ENCODE assay signal across 7 cellular contexts in the genomic region with DNA sequence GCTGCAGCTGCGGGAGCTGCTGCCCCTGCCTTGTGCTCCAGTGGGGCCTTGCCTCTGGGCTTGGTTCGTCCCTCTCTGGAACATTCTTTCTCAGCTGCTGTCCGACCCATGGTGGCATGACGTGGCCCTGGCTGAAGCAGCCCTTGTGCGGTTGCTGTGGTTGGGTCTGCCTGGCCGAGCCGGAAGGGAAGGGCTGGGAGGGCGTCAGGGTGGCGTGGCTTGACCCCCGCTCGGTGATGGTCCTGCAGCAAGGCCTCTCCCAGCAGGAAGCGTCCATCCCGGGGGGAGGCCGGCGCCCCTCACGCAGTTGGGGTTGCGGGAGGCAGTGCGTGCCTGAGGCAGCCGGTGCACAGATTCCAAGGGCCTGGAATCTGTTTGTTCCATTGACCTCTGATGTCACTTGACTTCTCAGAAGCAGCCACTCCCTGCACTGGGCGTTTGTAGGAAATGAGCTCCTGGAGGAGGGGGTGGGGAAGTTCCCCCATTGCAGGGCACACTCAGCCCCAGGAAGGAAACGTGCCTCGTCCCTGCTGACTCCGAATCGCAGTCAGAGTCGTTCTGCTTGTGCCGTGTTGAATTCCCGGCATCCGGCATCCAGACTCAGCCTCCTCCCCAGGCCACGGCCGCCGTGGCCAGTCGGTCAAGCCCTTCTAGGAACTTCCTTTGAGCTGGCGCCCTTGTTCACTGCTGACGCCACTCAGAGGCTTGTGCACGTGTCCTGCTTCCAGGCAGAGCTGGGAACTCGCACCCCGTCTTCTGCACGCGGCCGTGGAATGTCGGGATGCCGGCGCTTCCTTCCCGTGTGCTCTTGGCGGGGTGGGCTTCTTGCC. TPM values are rescaled to one million over a fixed set of nuclear protein-coding genes. Genes with fewer than 3 reads are reported as not detected.
DNase-seq lines count a peak whose midpoint lies in the region; ATAC-seq lines count a peak whose summit lies in the region.
"Had no signal": no experiment of that assay in that cellular context is flagged by ENCODE, and none has a peak within 500 bp of the region (broad histone marks: within the 10 kb centered on the region; RNA-seq: fewer than 3 reads in every experiment).

No MANE protein-coding gene starts in this region.

- H3K36me3 Mint-ChIP-seq in activated CD4-positive, alpha-beta memory T cell treated with anti-CD3 and anti-CD28 coated beads for 36 hours = peaks cover 3% of the 10 kb centered on the region
- H3K36me3 Mint-ChIP-seq in activated CD4-positive, alpha-beta memory T cell treated with anti-CD3 and anti-CD28 coated beads, Interleukin-2, amount 10 ng/mL, durations not matched to agents 7 days and 5 days (ENCODE audit: low read depth) = no peaks in the 10 kb centered on the region
- peaks cover 17% of the 10 kb centered on the region in 2 donors for H3K36me3 Mint-ChIP-seq in stimulated activated naive B cell treated with anti-CD40 and anti-IgM and Interleukin-4, amounts not matched to agents 10 μg/mL and 1 μg/mL and 100 μg/mL, for 72 hours
- H3K36me3 Mint-ChIP-seq: CD4-positive, alpha-beta memory T cell had no signal

- POLR2A ChIA-PET in activated CD4-positive, alpha-beta memory T cell treated with anti-CD3 and anti-CD28 coated beads for 36 hours (lab: Charles Lee) = interaction anchor here (1.0 to 1.9 kb wide), 2 partner anchors 10 to 12 kb away, joined by 3 to 8 read pairs; a partner anchor contains a TSS
- POLR2A ChIA-PET in activated CD4-positive, alpha-beta memory T cell treated with anti-CD3 and anti-CD28 coated beads, Interleukin-2, amount 10 ng/mL, durations not matched to agents 7 days and 5 days (lab: Charles Lee) = interaction anchor here (0.8 to 1.2 kb wide), 2 partner anchors 25 to 59 kb away, joined by 3 read pairs; a partner anchor contains a TSS

- H3K27ac Mint-ChIP-seq in activated CD4-positive, alpha-beta memory T cell treated with anti-CD3 and anti-CD28 coated beads for 36 hours = peak overlapping the region; percentile 69
- H3K27ac Mint-ChIP-seq in activated CD4-positive, alpha-beta memory T cell treated with anti-CD3 and anti-CD28 coated beads, Interleukin-2, amount 10 ng/mL, durations not matched to agents 7 days and 5 days = no peak overlapping the region
- peak overlapping the region; percentile 65 for H3K27ac Mint-ChIP-seq in stimulated activated naive B cell treated with anti-CD40 and anti-IgM and Interleukin-4, amounts not matched to agents 10 μg/mL and 1 μg/mL and 100 μg/mL, for 72 hours
- H3K27ac Mint-ChIP-seq: CD4-positive, alpha-beta memory T cell had no signal

- no peaks in the 10 kb centered on the region for H3K27me3 Mint-ChIP-seq in activated CD4-positive, alpha-beta memory T cell treated with anti-CD3 and anti-CD28 coated beads for 36 hours
- no peaks in the 10 kb centered on the region for H3K27me3 Mint-ChIP-seq in activated CD4-positive, alpha-beta memory T cell treated with anti-CD3 and anti-CD28 coated beads, Interleukin-2, amount 10 ng/mL, durations not matched to agents 7 days and 5 days
- H3K27me3 Mint-ChIP-seq in stimulated activated naive B cell treated with anti-CD40 and anti-IgM and Interleukin-4, amounts not matched to agents 10 μg/mL and 1 μg/mL and 100 μg/mL, for 72 hours = no peaks in the 10 kb centered on the region
- H3K27me3 Mint-ChIP-seq: CD4-positive, alpha-beta memory T cell had no signal

- peak; percentile 81 for DNase-seq in activated CD4-positive, alpha-beta memory T cell treated with anti-CD3 and anti-CD28 coated beads for 36 hours
- DNase-seq in activated CD4-positive, alpha-beta memory T cell treated with anti-CD3 and anti-CD28 coated beads, Interleukin-2, amount 10 ng/mL, durations not matched to agents 7 days and 5 days = no peak
- DNase-seq in left ventricle myocardium superior (peak; percentile 81), SKM-1 treated with dmso at 0.1 percent for 144 hours (lab: John Stamatoyannopoulos, UW; ENCODE audit: unreplicated experiment) (no peak)
- DNase-seq in stimulated activated naive B cell treated with anti-CD40 and anti-IgM and Interleukin-4, amounts not matched to agents 10 μg/mL and 1 μg/mL and 100 μg/mL, for 72 hours = no peak

- intact Hi-C loops in activated CD4-positive, alpha-beta memory T cell treated with anti-CD3 and anti-CD28 coated beads for 36 hours (cut with micrococcal nuclease) = no loop called here
- intact Hi-C loops in left ventricle myocardium superior (cut with micrococcal nuclease) = no loop called here

- CTCF ChIA-PET in activated CD4-positive, alpha-beta memory T cell treated with anti-CD3 and anti-CD28 coated beads for 36 hours (lab: Charles Lee) = interaction anchor here (0.6 to 1.5 kb wide), 4 partner anchors 12 to 64 kb away, joined by 3 to 5 read pairs (median 3); a partner anchor contains a TSS
- CTCF ChIA-PET in activated CD4-positive, alpha-beta memory T cell treated with anti-CD3 and anti-CD28 coated beads, Interleukin-2, amount 10 ng/mL, durations not matched to agents 7 days and 5 days (lab: Charles Lee) = no interaction called here

- H3K9me3 Mint-ChIP-seq in activated CD4-positive, alpha-beta memory T cell treated with anti-CD3 and anti-CD28 coated beads for 36 hours = no peaks in the 10 kb centered on the region
- no peaks in the 10 kb centered on the region for H3K9me3 Mint-ChIP-seq in activated CD4-positive, alpha-beta memory T cell treated with anti-CD3 and anti-CD28 coated beads, Interleukin-2, amount 10 ng/mL, durations not matched to agents 7 days and 5 days
- H3K9me3 Mint-ChIP-seq in stimulated activated naive B cell treated with anti-CD40 and anti-IgM and Interleukin-4, amounts not matched to agents 10 μg/mL and 1 μg/mL and 100 μg/mL, for 72 hours = no peaks in the 10 kb centered on the region
- H3K9me3 Mint-ChIP-seq: CD4-positive, alpha-beta memory T cell had no signal

- no peak overlapping the region for H3K4me3 Mint-ChIP-seq in activated CD4-positive, alpha-beta memory T cell treated with anti-CD3 and anti-CD28 coated beads for 36 hours
- H3K4me3 Mint-ChIP-seq in activated CD4-positive, alpha-beta memory T cell treated with anti-CD3 and anti-CD28 coated beads, Interleukin-2, amount 10 ng/mL, durations not matched to agents 7 days and 5 days = no peak overlapping the region
- H3K4me3 Mint-ChIP-seq in stimulated activated naive B cell treated with anti-CD40 and anti-IgM and Interleukin-4, amounts not matched to agents 10 μg/mL and 1 μg/mL and 100 μg/mL, for 72 hours = peak overlapping the region in 1 of 2 donors; percentile 36
- H3K4me3 Mint-ChIP-seq: CD4-positive, alpha-beta memory T cell had no signal

- ATAC-seq in left ventricle myocardium superior (peak; percentile 57), HG03469 (IDR thresholded peaks at IDR 0.05; ENCODE audit: unreplicated experiment) (no peak)
- peak; percentile 64 to 71 for ATAC-seq in stimulated activated naive B cell treated with anti-CD40 and anti-IgM and Interleukin-4, amounts not matched to agents 10 μg/mL and 1 μg/mL and 100 μg/mL, for 72 hours (replicated peaks)

- peaks cover 15% of the 10 kb centered on the region for H3K4me1 Mint-ChIP-seq in activated CD4-positive, alpha-beta memory T cell treated with anti-CD3 and anti-CD28 coated beads for 36 hours (ENCODE audit: low read depth)
- H3K4me1 Mint-ChIP-seq in activated CD4-positive, alpha-beta memory T cell treated with anti-CD3 and anti-CD28 coated beads, Interleukin-2, amount 10 ng/mL, durations not matched to agents 7 days and 5 days = peaks cover 14% of the 10 kb centered on the region
- H3K4me1 Mint-ChIP-seq in stimulated activated naive B cell treated with anti-CD40 and anti-IgM and Interleukin-4, amounts not matched to agents 10 μg/mL and 1 μg/mL and 100 μg/mL, for 72 hours = peaks cover 8 to 17% of the 10 kb centered on the region in 2 donors

RNA-seq across cellular contexts. Expression of a gene that starts 9.7 kb away (rescaled TPM):
- total RNA-seq in activated CD4-positive, alpha-beta memory T cell treated with anti-CD3 and anti-CD28 coated beads for 36 hours = not detected
- total RNA-seq in activated CD4-positive, alpha-beta memory T cell treated with anti-CD3 and anti-CD28 coated beads, Interleukin-2, amount 10 ng/mL, durations not matched to agents 7 days and 5 days = not detected
- 0.64 TPM for total RNA-seq in left ventricle myocardium superior
- total RNA-seq: CD4-positive, alpha-beta memory T cell had no signal

RNA-seq across cellular contexts. Expression of a gene that starts 21.1 kb away (rescaled TPM):
- 10 to 100 TPM; 54.6 to 58.4 TPM for total RNA-seq in activated CD4-positive, alpha-beta memory T cell treated with anti-CD3 and anti-CD28 coated beads for 36 hours
- total RNA-seq in activated CD4-positive, alpha-beta memory T cell treated with anti-CD3 and anti-CD28 coated beads, Interleukin-2, amount 10 ng/mL, durations not matched to agents 7 days and 5 days = 10 to 100 TPM; 52.9 to 53.4 TPM
- total RNA-seq in left ventricle myocardium superior = 46.5 TPM

RNA-seq across cellular contexts. Expression of a gene that starts 21.1 kb away (rescaled TPM):
- 10 to 100 TPM; 28.7 to 29.9 TPM for total RNA-seq in activated CD4-positive, alpha-beta memory T cell treated with anti-CD3 and anti-CD28 coated beads for 36 hours
- total RNA-seq in activated CD4-positive, alpha-beta memory T cell treated with anti-CD3 and anti-CD28 coated beads, Interleukin-2, amount 10 ng/mL, durations not matched to agents 7 days and 5 days = 10 to 100 TPM; 41.6 to 42.8 TPM
- 16.2 TPM for total RNA-seq in left ventricle myocardium superior

RNA-seq across cellular contexts. Expression of a gene that starts 28.6 kb away (rescaled TPM):
- 10 to 100 TPM; 38.0 to 38.3 TPM for total RNA-seq in activated CD4-positive, alpha-beta memory T cell treated with anti-CD3 and anti-CD28 coated beads for 36 hours
- total RNA-seq in activated CD4-positive, alpha-beta memory T cell treated with anti-CD3 and anti-CD28 coated beads, Interleukin-2, amount 10 ng/mL, durations not matched to agents 7 days and 5 days = 10 to 100 TPM; 29.2 to 30.0 TPM
- total RNA-seq in left ventricle myocardium superior = 9.9 TPM

RNA-seq across cellular contexts. Expression of a gene that starts 33.5 kb away (rescaled TPM):
- total RNA-seq in activated CD4-positive, alpha-beta memory T cell treated with anti-CD3 and anti-CD28 coated beads for 36 hours = 10 to 100 TPM; 17.3 to 18.0 TPM
- total RNA-seq in activated CD4-positive, alpha-beta memory T cell treated with anti-CD3 and anti-CD28 coated beads, Interleukin-2, amount 10 ng/mL, durations not matched to agents 7 days and 5 days = 10 to 100 TPM; 20.9 to 23.8 TPM
- 5.5 TPM for total RNA-seq in left ventricle myocardium superior

Comparison
In these comparisons a context has a peak if more than half of its experiments do, and no peak if none do; other contexts are left out.
1. DNase-seq: peak in activated CD4-positive, alpha-beta memory T cell treated with anti-CD3 and anti-CD28 coated beads for 36 hours (single experiment) and left ventricle myocardium superior (single experiment); none in activated CD4-positive, alpha-beta memory T cell treated with anti-CD3 and anti-CD28 coated beads, Interleukin-2, amount 10 ng/mL, durations not matched to agents 7 days and 5 days (single experiment), stimulated activated naive B cell treated with anti-CD40 and anti-IgM and Interleukin-4, amounts not matched to agents 10 μg/mL and 1 μg/mL and 100 μg/mL, for 72 hours (single experiment) and SKM-1 treated with dmso at 0.1 percent for 144 hours (single experiment).